ENCODE assay signal across 17 cellular contexts in genomic region chr6:80886475-80886874, GRCh38.
"Had no signal": no experiment of that assay in that cellular context is flagged by ENCODE, and none has a peak within 500 bp of the region (broad histone marks: within the 10 kb centered on the region; RNA-seq: fewer than 3 reads in every experiment).

No MANE protein-coding gene starts in this region.

- ATAC-seq: activated CD8-positive, alpha-beta T cell treated with anti-CD3 and anti-CD28 coated beads, Interleukin-2, amount 10 ng/mL, durations not matched to agents 7 days and 5 days; heart left ventricle; natural killer cell had no signal

- FAIRE-seq: bronchial epithelial cell had no signal

- H3K4me1 ChIP-seq: ascending aorta, esophagus squamous epithelium, heart left ventricle, thyroid gland, vagina had no signal

- H3K36me3 ChIP-seq: ascending aorta, esophagus squamous epithelium, heart left ventricle, left ventricle myocardium inferior, thyroid gland, vagina had no signal

- H3K9me3 ChIP-seq: ascending aorta, esophagus squamous epithelium, heart left ventricle, left ventricle myocardium inferior, thyroid gland, vagina had no signal

- H3K4me3 ChIP-seq: ascending aorta, esophagus squamous epithelium, heart left ventricle, left ventricle myocardium inferior, thyroid gland, vagina had no signal

- DNase-seq: activated CD4-positive, alpha-beta T cell treated with anti-CD3 and anti-CD28 coated beads for 48 hours; activated CD8-positive, alpha-beta memory T cell treated with anti-CD3 and anti-CD28 coated beads, Interleukin-2, amount 50 U/mL, for 48 hours; activated CD8-positive, alpha-beta T cell treated with anti-CD3 and anti-CD28 coated beads, Interleukin-2, amount 10 ng/mL, durations not matched to agents 7 days and 5 days; activated naive CD4-positive, alpha-beta T cell; esophagus squamous epithelium; foreskin fibroblast; heart left ventricle; islet precursor cell; left ventricle myocardium inferior; natural killer cell; posterior cingulate gyrus; stimulated activated CD4-positive, alpha-beta T cell treated with anti-CD3 and anti-CD28 coated beads, Interleukin-15, amount 100 ng/mL, for 24 hours; stimulated activated CD4-positive, alpha-beta T cell treated with anti-CD3 and anti-CD28 coated beads, Interleukin-4, amount 100 ng/mL, for 24 hours; thyroid gland had no signal

- H3K27ac ChIP-seq: ascending aorta, esophagus squamous epithelium, heart left ventricle, left ventricle myocardium inferior, thyroid gland, vagina had no signal

- H3K27me3 ChIP-seq: ascending aorta, esophagus squamous epithelium, heart left ventricle, thyroid gland, vagina had no signal
